In genomic region chr3:69051796-69052566, GRCh38 we compare ENCODE assay signal across 8 cellular contexts. TPM values are rescaled to one million over a fixed set of nuclear protein-coding genes. Genes with fewer than 3 reads are reported as not detected.
DNase-seq lines count a peak whose midpoint lies in the region; ATAC-seq, FAIRE-seq and TF ChIP-seq lines count a peak whose summit lies in the region.

Gene TMF1 (minus strand): TSS chr3:69052333. CDS start chr3:69052086, 247 bp downstream.

- H3K27ac Mint-ChIP-seq in T-helper 2 cell treated with Interferon-gamma antibody and Interleukin-4, amounts not matched to agents 5 μg/mL and 100 μg/mL, for 36 hours = peak within 1 kb of the TSS; percentile 95

- H3K79me2 ChIP-seq in keratinocyte (ENCODE audit: control insufficient read depth, insufficient read depth, low read length) = peaks cover 47% of the 10 kb centered on the region

- H3K4me1 ChIP-seq in keratinocyte (ENCODE audit: control insufficient read depth, extremely low read depth, insufficient read depth, low read length) = peaks cover 13% of the 10 kb centered on the region

- peak within 1 kb of the TSS; percentile 84 for H2AFZ ChIP-seq in keratinocyte (ENCODE audit: control insufficient read depth, low read length)

- no peaks in the 10 kb centered on the region for H4K20me1 ChIP-seq in keratinocyte (ENCODE audit: control insufficient read depth, extremely low read depth, insufficient read depth, low read length)

- H3K27me3 Mint-ChIP-seq in T-helper 2 cell treated with Interferon-gamma antibody and Interleukin-4, amounts not matched to agents 5 μg/mL and 100 μg/mL, for 36 hours (ENCODE audit: low read depth) = no peaks in the 10 kb centered on the region

- peak; percentile 99 for FAIRE-seq in keratinocyte (lab: Jason Lieb, UNC)

- dilution Hi-C loops in keratinocyte (cut with MboI; ENCODE audit: extremely low pct_ligation_motif_present, low sequenced_read_pairs) = no loop called here

- peak within 1 kb of the TSS; percentile 96 for H3K9ac ChIP-seq in keratinocyte (ENCODE audit: control insufficient read depth, extremely low read depth, insufficient read depth, low read length)

- peak; percentile 96 for DNase-seq in T-helper 2 cell treated with Interferon-gamma antibody and Interleukin-4, amounts not matched to agents 5 μg/mL and 100 μg/mL, for 36 hours (ENCODE audit: low spot score)
- peak; percentile 98 for DNase-seq in central memory CD4-positive, alpha-beta T cell
- peak; percentile 93 for DNase-seq in keratinocyte (ENCODE audit: low read depth, low spot score)
- peak; percentile 92 to 94 for DNase-seq in stimulated activated CD4-positive, alpha-beta T cell treated with anti-CD3 and anti-CD28 coated beads, Interleukin-1b, Interleukin-23, amount 100 ng/mL, for 1 hour (ENCODE audit: low read depth in 2 of 2)
- no peak for DNase-seq in hypothalamus (lab: John Stamatoyannopoulos, UW)
- no peak for DNase-seq in NCI-H1930 (lab: John Stamatoyannopoulos, UW)

- peak within 1 kb of the TSS; percentile 72 to 88 (median 76) for H3K4me3 ChIP-seq in keratinocyte (ENCODE audit: control insufficient read depth in 2 of 3, extremely low read depth in 1 of 3, insufficient read depth in 2 of 3, low read depth in 1 of 3, low read length in 3 of 3)

- H3K27ac ChIP-seq in keratinocyte (ENCODE audit: control insufficient read depth, insufficient read depth, low read length) = peak within 1 kb of the TSS; percentile 86

- no peak for TF ChIP-seq CTCF in keratinocyte (optimal IDR thresholded peaks at IDR 0.05 in 1 of 3, IDR thresholded peaks at IDR 0.05 in 1 of 3, conservative IDR thresholded peaks at IDR 0.05 in 1 of 3; ENCODE audit: extremely low read depth in 1 of 3, insufficient read depth in 2 of 3, low read length in 3 of 3)

- no peaks in the 10 kb centered on the region for H3K9me3 ChIP-seq in keratinocyte (ENCODE audit: control insufficient read depth, low read depth, low read length)

- peaks cover 44% of the 10 kb centered on the region for H3K36me3 Mint-ChIP-seq in T-helper 2 cell treated with Interferon-gamma antibody and Interleukin-4, amounts not matched to agents 5 μg/mL and 100 μg/mL, for 36 hours (ENCODE audit: low read depth)

- peaks cover 13 to 14% of the 10 kb centered on the region in 2 experiments for H3K36me3 ChIP-seq in keratinocyte (ENCODE audit: control insufficient read depth in 2 of 2, extremely low read depth in 1 of 2, insufficient read depth in 2 of 2, low read length in 2 of 2)

- peak; percentile 96 for ATAC-seq in GM18907 (IDR thresholded peaks at IDR 0.05; ENCODE audit: unreplicated experiment)
- ATAC-seq in HG03135 (IDR thresholded peaks at IDR 0.05; ENCODE audit: unreplicated experiment) = peak; percentile 97

- peaks cover 43% of the 10 kb centered on the region for H3K4me1 Mint-ChIP-seq in T-helper 2 cell treated with Interferon-gamma antibody and Interleukin-4, amounts not matched to agents 5 μg/mL and 100 μg/mL, for 36 hours (ENCODE audit: low read depth)

- H3K9me1 ChIP-seq in keratinocyte (ENCODE audit: control insufficient read depth, extremely low read depth, insufficient read depth, low read length) = no peaks in the 10 kb centered on the region

- no peaks in the 10 kb centered on the region for H3K27me3 ChIP-seq in keratinocyte (ENCODE audit: control insufficient read depth, extremely low read depth, insufficient read depth, low read length)

- H3K4me2 ChIP-seq in keratinocyte (ENCODE audit: control insufficient read depth, extremely low read depth, insufficient read depth, low read depth, low read length) = peak within 1 kb of the TSS; percentile 92

- peak within 1 kb of the TSS; percentile 98 for H3K4me3 Mint-ChIP-seq in T-helper 2 cell treated with Interferon-gamma antibody and Interleukin-4, amounts not matched to agents 5 μg/mL and 100 μg/mL, for 36 hours

- H3K9me3 Mint-ChIP-seq in T-helper 2 cell treated with Interferon-gamma antibody and Interleukin-4, amounts not matched to agents 5 μg/mL and 100 μg/mL, for 36 hours = no peaks in the 10 kb centered on the region

RNA-seq across cellular contexts. Expression of gene TMF1, which starts in this region (rescaled TPM):
- 8.5 to 13.7 TPM (median 9.6 TPM) in 3 replicates for polyA plus RNA-seq in keratinocyte
- polyA plus RNA-seq in keratinocyte (2011; ENCODE audit: low read depth) = 51.5 TPM
- 6.0 and 9.1 TPM in 2 replicates for polyA plus RNA-seq in keratinocyte (2011; cell fraction: cytosol; rRNA removed)
- 10.6 and 14.8 TPM in 2 replicates for polyA plus RNA-seq in keratinocyte (2011; cell fraction: nucleus; rRNA removed)
- polyA plus RNA-seq in keratinocyte (2012; ENCODE audit: low replicate concordance) = 14.8 and 15.6 TPM in 2 replicates
- polyA minus RNA-seq in keratinocyte = 1.7 to 12.6 TPM (median 12.0 TPM) in 3 replicates
- polyA minus RNA-seq in keratinocyte (2011; cell fraction: cytosol; rRNA and poly(A)+ RNA removed) = 7.3 TPM
- 13.9 and 26.9 TPM in 2 replicates for polyA minus RNA-seq in keratinocyte (2011; cell fraction: nucleus; rRNA and poly(A)+ RNA removed)

Comparison
In these comparisons a context has a peak if more than half of its experiments do, and no peak if none do; other contexts are left out.
1. DNase-seq: peak in T-helper 2 cell treated with Interferon-gamma antibody and Interleukin-4, amounts not matched to agents 5 μg/mL and 100 μg/mL, for 36 hours (single experiment), central memory CD4-positive, alpha-beta T cell (single experiment), keratinocyte (single experiment) and stimulated activated CD4-positive, alpha-beta T cell treated with anti-CD3 and anti-CD28 coated beads, Interleukin-1b, Interleukin-23, amount 100 ng/mL, for 1 hour (2 of 2); none in hypothalamus (0 of 51) and NCI-H1930 (0 of 2).